11 cellular contexts compared by ENCODE assay signal in the genomic region with DNA sequence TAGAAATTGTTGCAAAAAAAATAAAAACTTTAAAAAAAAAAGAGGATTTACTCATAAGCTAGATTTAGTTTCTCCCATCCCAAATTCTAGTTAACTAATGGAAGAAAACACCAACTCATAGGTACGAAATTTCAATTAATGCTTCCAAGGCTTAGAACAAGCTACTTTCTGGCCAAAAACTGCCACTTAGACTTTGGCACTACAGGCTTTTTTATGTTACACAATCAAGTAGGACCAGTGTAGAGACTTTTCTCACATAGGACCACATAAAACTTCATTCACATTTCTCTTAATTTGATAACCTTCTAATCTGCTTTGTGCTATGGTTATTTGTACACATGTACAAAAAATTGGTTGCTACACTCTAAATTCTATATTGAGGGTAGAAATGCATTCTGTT. TPM values are rescaled to one million over a fixed set of nuclear protein-coding genes. Genes with fewer than 3 reads are reported as not detected.
A peak's percentile ranks its signal among the peaks of the same experiment; 100 is the strongest.
DNase-seq lines count a peak whose midpoint lies in the region; ATAC-seq, FAIRE-seq and TF ChIP-seq lines count a peak whose summit lies in the region.
"Had no signal": no experiment of that assay in that cellular context is flagged by ENCODE, and none has a peak within 500 bp of the region (broad histone marks: within the 10 kb centered on the region; RNA-seq: fewer than 3 reads in every experiment).

No MANE protein-coding gene starts in this region.

- peaks cover 52 to 78% (median 65%) of the 10 kb centered on the region in 3 donors for H3K4me1 Mint-ChIP-seq in CD8-positive, alpha-beta memory T cell

- peaks cover 0 to 47% (median 7%) of the 10 kb centered on the region in 3 donors for H3K36me3 Mint-ChIP-seq in CD8-positive, alpha-beta memory T cell

- peak overlapping the region; percentile 98 for H3K4me2 ChIP-seq in osteoblast (ENCODE audit: insufficient read depth, low read length)

- H3K36me3 ChIP-seq in CD8-positive, alpha-beta memory T cell (ENCODE audit: insufficient read depth, low read length): peaks cover 5% of the 10 kb centered on the region
- H3K36me3 ChIP-seq in endocrine pancreas (ENCODE audit: control insufficient read depth, insufficient read depth, low read length) (no peaks in the 10 kb centered on the region), osteoblast (ENCODE audit: insufficient read depth, low read length) (peaks cover 19% of the 10 kb centered on the region), right atrium auricular region (peaks cover 18% of the 10 kb centered on the region)

- H3K9me3 Mint-ChIP-seq in CD8-positive, alpha-beta memory T cell: no peaks in the 10 kb centered on the region
- H3K9me3 Mint-ChIP-seq: activated naive CD4-positive, alpha-beta T cell treated with anti-CD3 and anti-CD28 coated beads, Interleukin-2, amount 50 U/mL, for 72 hours had no signal

- no peak overlapping the region for H2AFZ ChIP-seq in osteoblast (ENCODE audit: low read length)

- TF ChIP-seq POLR2A in GM12892 (IDR thresholded peaks at IDR 0.05; ENCODE audit: low read depth, low read length): no peak

- no peak for DNase-seq in CD8-positive, alpha-beta memory T cell
- DNase-seq in LNCaP clone FGC (ENCODE audit: low read depth) (no peak), osteoblast (ENCODE audit: insufficient read length, low spot score, missing footprints) (no peak), right atrium auricular region (ENCODE audit: low spot score) (no peak), mesenteric fat pad (ENCODE audit: low spot score) (no peak), GM12892 (ENCODE audit: insufficient read length) (no peak)
- DNase-seq: MV-4-11, right cardiac atrium had no signal

- H3K4me3 ChIP-seq in CD8-positive, alpha-beta memory T cell (ENCODE audit: low read length): no peak overlapping the region
- H3K4me3 ChIP-seq in LNCaP clone FGC (ENCODE audit: low read depth, low read length): peak overlapping the region; percentile 98
- H3K4me3 ChIP-seq in endocrine pancreas (ENCODE audit: control insufficient read depth, insufficient read depth, low read length): peak overlapping the region; percentile 100
- H3K4me3 ChIP-seq in osteoblast (ENCODE audit: insufficient read depth, low read length): peak overlapping the region; percentile 7
- no peak overlapping the region for H3K4me3 ChIP-seq in right atrium auricular region

- no peaks in the 10 kb centered on the region for H3K27me3 ChIP-seq in CD8-positive, alpha-beta memory T cell (ENCODE audit: insufficient read depth, low read length, poor library complexity, severe bottlenecking)
- no peaks in the 10 kb centered on the region for H3K27me3 ChIP-seq in endocrine pancreas (ENCODE audit: control insufficient read depth, insufficient read depth, low read length)
- no peaks in the 10 kb centered on the region for H3K27me3 ChIP-seq in osteoblast (ENCODE audit: insufficient read depth, low read length)
- no peaks in the 10 kb centered on the region for H3K27me3 ChIP-seq in right atrium auricular region

- peak overlapping the region in 3 of 7 donors; percentile 24 to 60 (median 44) for H3K4me3 Mint-ChIP-seq in CD8-positive, alpha-beta memory T cell

- no peak overlapping the region for H3K27ac ChIP-seq in CD8-positive, alpha-beta memory T cell (ENCODE audit: low read depth, low read length)
- H3K27ac ChIP-seq in osteoblast (ENCODE audit: low read depth, low read length) (peak overlapping the region; percentile 97), right atrium auricular region (no peak overlapping the region)

- CTCF ChIA-PET in CD8-positive, alpha-beta memory T cell (lab: Charles Lee): no interaction called here

- ATAC-seq in HG02759 (IDR thresholded peaks at IDR 0.05; ENCODE audit: unreplicated experiment): no peak
- ATAC-seq: activated naive CD4-positive, alpha-beta T cell treated with anti-CD3 and anti-CD28 coated beads, Interleukin-2, amount 50 U/mL, for 72 hours; right cardiac atrium had no signal

- POLR2A ChIA-PET in CD8-positive, alpha-beta memory T cell (lab: Charles Lee): interaction anchor here (0.7 kb wide), 1 partner anchor 656 kb away, joined by 3 read pairs; no protein-coding TSS in a partner anchor

- peak overlapping the region in 7 of 8 donors; percentile 15 to 99 (median 43) for H3K27ac Mint-ChIP-seq in CD8-positive, alpha-beta memory T cell

- H3K79me2 ChIP-seq in osteoblast (ENCODE audit: insufficient read depth, low read length): peaks cover 93% of the 10 kb centered on the region

- TF ChIP-seq CTCF in LNCaP clone FGC (IDR thresholded peaks at IDR 0.05; ENCODE audit: control insufficient read depth, extremely low read depth, insufficient read depth) (no peak), osteoblast (IDR thresholded peaks at IDR 0.05; ENCODE audit: extremely low read depth, low read depth, low read length) (no peak), right atrium auricular region (IDR thresholded peaks at IDR 0.05) (no peak)

- H3K4me1 ChIP-seq in CD8-positive, alpha-beta memory T cell (ENCODE audit: insufficient read depth, low read length): peaks cover 44% of the 10 kb centered on the region
- H3K4me1 ChIP-seq in endocrine pancreas (ENCODE audit: control insufficient read depth, insufficient read depth, low read length): peaks cover 44% of the 10 kb centered on the region
- peaks cover 34% of the 10 kb centered on the region for H3K4me1 ChIP-seq in osteoblast (ENCODE audit: insufficient read depth, low read length)
- peaks cover 0 to 48% of the 10 kb centered on the region in 2 donors for H3K4me1 ChIP-seq in right atrium auricular region

- H3K27me3 Mint-ChIP-seq in CD8-positive, alpha-beta memory T cell: no peaks in the 10 kb centered on the region

- no peak overlapping the region for H3K9ac ChIP-seq in endocrine pancreas (ENCODE audit: control insufficient read depth, insufficient read depth, low read length)

- H4K20me1 ChIP-seq in osteoblast (ENCODE audit: insufficient read depth, low read length): peaks cover 16% of the 10 kb centered on the region

- FAIRE-seq in GM12892 (lab: Jason Lieb, UNC): no peak

- H3K9me3 ChIP-seq in CD8-positive, alpha-beta memory T cell (ENCODE audit: low read length): no peaks in the 10 kb centered on the region
- H3K9me3 ChIP-seq in endocrine pancreas (ENCODE audit: control insufficient read depth, low read length) (no peaks in the 10 kb centered on the region), osteoblast (ENCODE audit: low read depth, low read length) (no peaks in the 10 kb centered on the region), right atrium auricular region (no peaks in the 10 kb centered on the region)

RNA-seq across cellular contexts. Expression of a gene that starts 3.1 kb away (rescaled TPM):
- 100 to 1,000 TPM; 201 to 218 TPM for total RNA-seq in CD8-positive, alpha-beta memory T cell
- polyA plus RNA-seq in CD8-positive, alpha-beta memory T cell: 176 TPM
- total RNA-seq in osteoblast (231 and 249 TPM in 2 replicates), right atrium auricular region (100 to 1,000 TPM; 101 to 105 TPM), mesenteric fat pad (241 TPM)
- 310 TPM for polyA plus RNA-seq in GM12892 (2012; ENCODE audit: missing spikeins)

RNA-seq across cellular contexts. Expression of a gene that starts 3.6 kb away (rescaled TPM):
- total RNA-seq in CD8-positive, alpha-beta memory T cell: 10 to 100 TPM; 18.7 to 19.6 TPM
- 9.1 TPM for polyA plus RNA-seq in CD8-positive, alpha-beta memory T cell
- total RNA-seq in osteoblast: 15.6 and 17.7 TPM in 2 replicates
- total RNA-seq in right atrium auricular region: 10 to 100 TPM in 1 of 2 donors, 1 to 10 TPM in 1; 9.4 to 12.5 TPM
- total RNA-seq in mesenteric fat pad: 18.5 TPM
- polyA plus RNA-seq in GM12892 (2012; ENCODE audit: missing spikeins): 8.9 TPM

RNA-seq across cellular contexts. Expression of a gene that starts 8.6 kb away (rescaled TPM):
- not detected for total RNA-seq in CD8-positive, alpha-beta memory T cell
- polyA plus RNA-seq in CD8-positive, alpha-beta memory T cell: 0.23 TPM
- total RNA-seq in osteoblast (not detected in 2 replicates), right atrium auricular region (not detected), mesenteric fat pad (not detected)
- polyA plus RNA-seq in GM12892 (2012; ENCODE audit: missing spikeins): 0.45 TPM
- total RNA-seq: activated naive CD4-positive, alpha-beta T cell treated with anti-CD3 and anti-CD28 coated beads, Interleukin-2, amount 50 U/mL, for 72 hours; right cardiac atrium had no signal
- polyA plus RNA-seq: right cardiac atrium had no signal

RNA-seq across cellular contexts. Expression of a gene that starts 34.2 kb away (rescaled TPM):
- total RNA-seq in CD8-positive, alpha-beta memory T cell: 10 to 100 TPM; 31.4 to 35.1 TPM
- 17.6 TPM for polyA plus RNA-seq in CD8-positive, alpha-beta memory T cell
- total RNA-seq in osteoblast (16.3 and 17.7 TPM in 2 replicates), right atrium auricular region (1 to 10 TPM; 5.5 to 7.2 TPM), mesenteric fat pad (15.0 TPM)
- polyA plus RNA-seq in GM12892 (2012; ENCODE audit: missing spikeins): 35.6 TPM

Comparison
In these comparisons a context has a peak if more than half of its experiments do, and no peak if none do; other contexts are left out.
1. H3K4me3 ChIP-seq: peak in LNCaP clone FGC (single experiment), endocrine pancreas (single experiment) and osteoblast (single experiment); none in CD8-positive, alpha-beta memory T cell (single experiment) and right atrium auricular region (0 of 2).